Comparison of ENCODE assay signal across 11 cellular contexts in the genomic region with DNA sequence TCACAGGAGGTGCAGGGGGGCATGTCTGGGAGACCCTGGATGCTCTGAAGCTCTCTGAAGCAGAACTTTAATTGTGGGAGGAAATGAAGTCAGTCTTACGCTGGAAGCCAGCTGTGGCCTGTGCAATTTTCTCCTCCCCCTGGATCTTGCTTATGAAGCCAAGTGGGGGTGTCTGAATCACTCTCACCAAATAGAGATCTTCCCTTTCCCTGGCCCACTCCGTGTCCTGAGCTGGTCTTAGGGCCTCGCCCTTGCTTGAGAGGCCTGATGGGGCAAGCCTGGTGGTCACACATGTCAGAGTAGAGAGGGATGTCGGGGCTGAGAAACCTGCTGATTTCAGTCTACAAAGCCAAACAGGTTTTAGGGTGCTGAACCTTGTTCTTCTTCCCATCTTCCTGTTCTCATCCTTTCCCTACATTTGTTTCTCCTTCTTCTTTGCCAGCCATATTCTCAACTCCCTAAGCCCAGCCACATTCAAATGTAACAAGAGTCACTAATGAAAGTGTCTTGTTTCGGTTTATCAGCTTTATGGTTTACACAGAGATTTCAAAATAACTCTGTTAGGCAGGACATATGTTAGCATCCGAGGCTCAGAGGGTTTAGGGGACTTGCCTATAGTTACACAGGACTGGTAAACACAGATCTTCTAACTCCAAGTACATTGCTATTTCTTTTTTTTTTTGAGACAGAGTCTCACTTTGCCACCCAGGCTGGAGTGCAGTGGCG.
DNase-seq lines count a peak whose midpoint lies in the region; ATAC-seq, FAIRE-seq and TF ChIP-seq lines count a peak whose summit lies in the region.
"Had no signal": no experiment of that assay in that cellular context is flagged by ENCODE, and none has a peak within 500 bp of the region (broad histone marks: within the 10 kb centered on the region; RNA-seq: fewer than 3 reads in every experiment).

No MANE protein-coding gene starts in this region.

- TF ChIP-seq POLR2A in GM12892 (IDR thresholded peaks at IDR 0.05; ENCODE audit: low read depth, low read length), result no peak

- DNase-seq in AG08396 (ENCODE audit: low spot score) (peak; percentile 66), NCI-H2227 (lab: John Stamatoyannopoulos, UW; ENCODE audit: unreplicated experiment) (peak; percentile 22), fibroblast of the aortic adventitia (ENCODE audit: low read depth) (peak; percentile 86), posterior vena cava (ENCODE audit: low spot score) (peak; percentile 83), left lobe of liver (ENCODE audit: low spot score) (no peak), Calu3 (no peak), GM12892 (ENCODE audit: insufficient read length) (no peak), ecto neural progenitor cell (ENCODE audit: low spot score) (no peak)
- DNase-seq: naive thymus-derived CD4-positive, alpha-beta T cell; NCI-H510A treated with DMSO at 0.1 percent for 48 hours had no signal

- H3K36me3 Mint-ChIP-seq in Calu3 (ENCODE audit: insufficient read depth, unreplicated experiment), result peaks cover 5% of the 10 kb centered on the region

- H3K4me3 ChIP-seq in fibroblast of the aortic adventitia (ENCODE audit: low read depth, low read length), result no peak overlapping the region

- H3K27me3 Mint-ChIP-seq in Calu3 (ENCODE audit: unreplicated experiment), result peaks cover 83% of the 10 kb centered on the region

- CTCF ChIA-PET in Calu3 (lab: Charles Lee), result no interaction called here

- intact Hi-C loops in posterior vena cava (cut with DNase I), result loop anchor here (5.0 kb wide), 1 partner anchor 40 kb away; no protein-coding TSS in a partner anchor
- intact Hi-C loops in Calu3 (cut with micrococcal nuclease; ENCODE audit: unreplicated experiment), result no loop called here

- FAIRE-seq in GM12892 (lab: Jason Lieb, UNC), result no peak

- no peak for ATAC-seq in left lobe of liver
- ATAC-seq: naive thymus-derived CD4-positive, alpha-beta T cell had no signal

- TF ChIP-seq CTCF in fibroblast of the aortic adventitia (IDR thresholded peaks at IDR 0.05; ENCODE audit: insufficient read depth, low read length) (no peak), Calu3 (IDR thresholded peaks at IDR 0.05; ENCODE audit: unreplicated experiment) (no peak)

- no TSS peak for BruUV-seq in Calu3 (replicated peaks; lab: Mats Ljungman, UMichigan)

- H3K4me3 Mint-ChIP-seq in Calu3 (ENCODE audit: low read depth, unreplicated experiment), result no peak overlapping the region
- H3K4me3 Mint-ChIP-seq: B cell; naive thymus-derived CD4-positive, alpha-beta T cell had no signal

- H3K4me1 Mint-ChIP-seq in Calu3 (ENCODE audit: low read depth, unreplicated experiment), result peaks cover 3% of the 10 kb centered on the region

- no peaks in the 10 kb centered on the region for H3K9me3 Mint-ChIP-seq in Calu3 (ENCODE audit: low read depth, unreplicated experiment)
- H3K9me3 Mint-ChIP-seq: naive thymus-derived CD4-positive, alpha-beta T cell had no signal

- no peak overlapping the region for H3K27ac Mint-ChIP-seq in Calu3 (ENCODE audit: unreplicated experiment)
- H3K27ac Mint-ChIP-seq: B cell; naive thymus-derived CD4-positive, alpha-beta T cell had no signal

Comparison
In these comparisons a context has a peak if more than half of its experiments do, and no peak if none do; other contexts are left out.
1. DNase-seq: peak in AG08396 (single experiment), NCI-H2227 (single experiment), fibroblast of the aortic adventitia (single experiment) and posterior vena cava (single experiment); none in left lobe of liver (single experiment), Calu3 (single experiment), GM12892 (single experiment) and ecto neural progenitor cell (single experiment).